In genomic region chr22:41369089-41369745, GRCh38 we compare ENCODE assay signal across 10 cellular contexts. TPM values are rescaled to one million over a fixed set of nuclear protein-coding genes. Genes with fewer than 3 reads are reported as not detected.
DNase-seq lines count a peak whose midpoint lies in the region; ATAC-seq and TF ChIP-seq lines count a peak whose summit lies in the region.
"Had no signal": no experiment of that assay in that cellular context is flagged by ENCODE, and none has a peak within 500 bp of the region (broad histone marks: within the 10 kb centered on the region; RNA-seq: fewer than 3 reads in every experiment).

No MANE protein-coding gene starts in this region.

- H3K4me1 ChIP-seq in stomach smooth muscle (ENCODE audit: control insufficient read depth, insufficient read depth, low read length): peaks cover 37% of the 10 kb centered on the region

- TF ChIP-seq POLR2A in GM18505 (IDR thresholded peaks at IDR 0.05; ENCODE audit: borderline replicate concordance, extremely low read depth, insufficient read depth, insufficient read length): no peak

- no peaks in the 10 kb centered on the region for H3K9me3 ChIP-seq in stomach smooth muscle (ENCODE audit: control insufficient read depth in 2 of 2, low read length in 2 of 2)

- H3K9ac ChIP-seq in stomach smooth muscle (ENCODE audit: low read length in 2 of 2): peak overlapping the region; percentile 65 to 80

- H3K27me3 ChIP-seq in stomach smooth muscle (ENCODE audit: control insufficient read depth in 1 of 2, insufficient read depth in 2 of 2, low read length in 2 of 2): no peaks in the 10 kb centered on the region

- ATAC-seq in left lobe of liver (peak; percentile 3), GM18505 (IDR thresholded peaks at IDR 0.05; ENCODE audit: unreplicated experiment) (no peak)

- peak overlapping the region; percentile 76 for H3K27ac ChIP-seq in stomach smooth muscle (ENCODE audit: low read length)

- H3K4me3 ChIP-seq in stomach smooth muscle (ENCODE audit: low read length in 2 of 2): peak overlapping the region; percentile 93 to 96

- DNase-seq in NCI-H1436 (lab: John Stamatoyannopoulos, UW): peak; percentile 37
- peak; percentile 37 for DNase-seq in SHP77 treated with DMSO at 0.1 percent for 48 hours (lab: John Stamatoyannopoulos, UW)
- DNase-seq in left lobe of liver (ENCODE audit: low spot score): no peak
- DNase-seq in effector CD8-positive, alpha-beta T cell (lab: John Stamatoyannopoulos, UW): no peak
- no peak for DNase-seq in NCI-H2081 treated with DMSO at 0.1 percent for 48 hours (lab: John Stamatoyannopoulos, UW)
- DNase-seq: activated T-cell treated with anti-CD3 and anti-CD28 coated beads, Interleukin-2, amount 50 U/mL, for 1 hour; aorta; NCI-H2227 treated with DMSO at 0.1 percent for 48 hours had no signal

- H3K36me3 ChIP-seq in stomach smooth muscle (ENCODE audit: control insufficient read depth in 2 of 2, insufficient read depth in 2 of 2, low read length in 2 of 2): peaks cover 13% of the 10 kb centered on the region in 2 donors

RNA-seq across cellular contexts. Expression of gene TEF, which starts 12.5 kb away (rescaled TPM):
- 26.3 TPM for total RNA-seq in left lobe of liver

Comparison
In these comparisons a context has a peak if more than half of its experiments do, and no peak if none do; other contexts are left out.
1. DNase-seq: peak in NCI-H1436 (single experiment) and SHP77 treated with DMSO at 0.1 percent for 48 hours (single experiment); none in left lobe of liver (single experiment), effector CD8-positive, alpha-beta T cell (single experiment) and NCI-H2081 treated with DMSO at 0.1 percent for 48 hours (single experiment).